In genomic region chr19:4737955-4738580, GRCh38 we compare ENCODE assay signal across 14 cellular contexts.
"Had no signal": no experiment of that assay in that cellular context is flagged by ENCODE, and none has a peak within 500 bp of the region (broad histone marks: within the 10 kb centered on the region; RNA-seq: fewer than 3 reads in every experiment).

No MANE protein-coding gene starts in this region.

- H3K36me3 ChIP-seq: esophagus squamous epithelium, lower lobe of right lung, prostate gland, spleen had no signal

- H3K27ac ChIP-seq: esophagus squamous epithelium, lower lobe of right lung, prostate gland, spleen had no signal

- ATAC-seq: activated CD8-positive, alpha-beta T cell treated with anti-CD3 and anti-CD28 coated beads for 36 hours; lower lobe of right lung; naive thymus-derived CD8-positive, alpha-beta T cell; sciatic nerve; stimulated activated naive B cell treated with anti-CD40 and anti-IgM and Interleukin-4, amounts not matched to agents 10 μg/mL and 1 μg/mL and 100 μg/mL, for 72 hours had no signal

- DNase-seq: activated CD4-positive, alpha-beta T cell treated with anti-CD3 and anti-CD28 coated beads for 4 hours; activated CD8-positive, alpha-beta T cell treated with anti-CD3 and anti-CD28 coated beads for 36 hours; activated naive CD4-positive, alpha-beta T cell; aorta; esophagus squamous epithelium; immature natural killer cell; lower lobe of right lung; naive thymus-derived CD8-positive, alpha-beta T cell; spleen; stimulated activated CD4-positive, alpha-beta T cell treated with anti-CD3 and anti-CD28 coated beads, Interleukin-1b, Interleukin-23, amount 100 ng/mL, for 48 hours; stimulated activated naive B cell treated with anti-CD40 and anti-IgM and Interleukin-4, amounts not matched to agents 10 μg/mL and 1 μg/mL and 100 μg/mL, for 72 hours; trophoblast cell had no signal

- H3K4me1 ChIP-seq: lower lobe of right lung, prostate gland had no signal

- H3K9me3 ChIP-seq: esophagus squamous epithelium, lower lobe of right lung, prostate gland, spleen had no signal

- H3K4me3 ChIP-seq: esophagus squamous epithelium, lower lobe of right lung, prostate gland, spleen had no signal
